Comparison of ENCODE assay signal across 16 cellular contexts in genomic region chr5:116864838-116865190, GRCh38.
"Had no signal": no experiment of that assay in that cellular context is flagged by ENCODE, and none has a peak within 500 bp of the region (broad histone marks: within the 10 kb centered on the region; RNA-seq: fewer than 3 reads in every experiment).

No MANE protein-coding gene starts in this region.

- H3K4me1 Mint-ChIP-seq: activated naive CD4-positive, alpha-beta T cell treated with anti-CD3 and anti-CD28 coated beads, Interleukin-2, amount 10 ng/mL, durations not matched to agents 7 days and 5 days had no signal

- H3K36me3 Mint-ChIP-seq: activated naive CD4-positive, alpha-beta T cell treated with anti-CD3 and anti-CD28 coated beads, Interleukin-2, amount 10 ng/mL, durations not matched to agents 7 days and 5 days had no signal

- DNase-seq: activated CD4-positive, alpha-beta T cell treated with anti-CD3 and anti-CD28 coated beads, Interleukin-2, amount 50 U/mL, for 4 hours; activated CD4-positive, CD25-positive, alpha-beta regulatory T cell treated with anti-CD3 and anti-CD28 coated beads, Interleukin-2, amount 50 U/mL, for 72 hours; activated naive CD4-positive, alpha-beta T cell treated with anti-CD3 and anti-CD28 coated beads, Interleukin-2, amount 10 ng/mL, durations not matched to agents 7 days and 5 days; activated T-cell treated with anti-CD3 and anti-CD28 coated beads, Interleukin-2, amount 50 U/mL, for 1 hour; adrenal gland; dermis blood vessel endothelial cell; midbrain; stimulated activated CD4-positive, alpha-beta T cell treated with anti-CD3 and anti-CD28 coated beads, Interleukin-2, amount 100 ng/mL, for 48 hours; stimulated activated naive CD4-positive, alpha-beta T cell treated with Interleukin-2 at 50 U/mL for 16 hours; substantia nigra; T-helper 1 cell; T1000; transverse colon had no signal

- H3K4me3 Mint-ChIP-seq: activated naive CD4-positive, alpha-beta T cell treated with anti-CD3 and anti-CD28 coated beads, Interleukin-2, amount 10 ng/mL, durations not matched to agents 7 days and 5 days had no signal

- H3K9me3 Mint-ChIP-seq: activated T-helper 2 cell treated with anti-CD3 and anti-CD28 coated beads, Interferon-gamma antibody, Interleukin-2, Interleukin-4, amounts not matched to agents 10 μg/mL and 5 μg/mL and 100 μg/mL, durations not matched to agents 14 hours and 24 hours and 36 hours had no signal

- H3K9me3 ChIP-seq: adrenal gland, neutrophil, transverse colon had no signal

- H3K27ac Mint-ChIP-seq: activated naive CD4-positive, alpha-beta T cell treated with anti-CD3 and anti-CD28 coated beads, Interleukin-2, amount 10 ng/mL, durations not matched to agents 7 days and 5 days; activated T-helper 2 cell treated with anti-CD3 and anti-CD28 coated beads, Interferon-gamma antibody, Interleukin-2, Interleukin-4, amounts not matched to agents 10 μg/mL and 5 μg/mL and 100 μg/mL, durations not matched to agents 14 hours and 24 hours and 36 hours had no signal

- H3K27ac ChIP-seq: adrenal gland, neutrophil, SK-N-MC, transverse colon had no signal

- H3K4me3 ChIP-seq: adrenal gland, SK-N-MC, transverse colon had no signal

- H3K27me3 Mint-ChIP-seq: activated naive CD4-positive, alpha-beta T cell treated with anti-CD3 and anti-CD28 coated beads, Interleukin-2, amount 10 ng/mL, durations not matched to agents 7 days and 5 days had no signal

- H3K36me3 ChIP-seq: adrenal gland, neutrophil, transverse colon had no signal

- H3K27me3 ChIP-seq: adrenal gland, neutrophil, transverse colon had no signal

- H3K4me1 ChIP-seq: adrenal gland, transverse colon had no signal
